ENCODE assay signal across 26 cellular contexts in the genomic region with DNA sequence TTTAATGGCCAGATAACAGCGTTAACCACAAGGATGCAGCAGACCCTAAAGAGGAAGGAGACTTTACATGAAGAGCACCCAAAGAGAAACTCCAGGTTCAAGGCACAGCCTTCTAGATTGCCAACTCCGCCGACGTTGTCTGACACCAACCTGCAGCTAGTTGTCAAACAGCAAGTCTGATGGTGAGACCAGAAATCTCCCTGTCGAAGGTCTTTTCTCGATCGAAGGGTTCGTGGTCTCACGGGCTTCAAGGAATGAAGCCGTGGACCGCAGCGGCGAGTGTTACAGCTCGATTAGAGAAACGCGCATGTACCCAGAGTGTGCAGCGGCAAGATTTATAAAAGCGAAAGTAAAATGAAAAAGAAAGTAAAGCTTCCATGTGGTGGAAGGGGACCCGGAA.
"Had no signal": no experiment of that assay in that cellular context is flagged by ENCODE, and none has a peak within 500 bp of the region (broad histone marks: within the 10 kb centered on the region; RNA-seq: fewer than 3 reads in every experiment).

No MANE protein-coding gene starts in this region.

- H3K27ac ChIP-seq: colonic mucosa, esophagus muscularis mucosa, foreskin keratinocyte, gastroesophageal sphincter, heart left ventricle, hepatocyte, left lung, psoas muscle, sigmoid colon, thoracic aorta, tibial nerve, upper lobe of right lung, uterus had no signal

- H3K4me2 ChIP-seq: hepatocyte had no signal

- FAIRE-seq: endothelial cell of umbilical vein had no signal

- H3K9me3 ChIP-seq: colonic mucosa, esophagus muscularis mucosa, gastroesophageal sphincter, heart left ventricle, left lung, psoas muscle, sigmoid colon, thoracic aorta, tibial nerve, upper lobe of right lung, uterus had no signal

- H2AFZ ChIP-seq: hepatocyte had no signal

- H3K27me3 ChIP-seq: colonic mucosa, esophagus muscularis mucosa, foreskin keratinocyte, gastroesophageal sphincter, heart left ventricle, hepatocyte, left lung, sigmoid colon, tibial nerve, upper lobe of right lung, uterus had no signal

- H3K79me2 ChIP-seq: hepatocyte had no signal

- H3K4me3 Mint-ChIP-seq: dendritic cell treated with granulocyte-macrophage colony-stimulating factor and Interleukin-4, amounts not matched to agents 40 ng/mL and 50 ng/mL, for 4 days; naive thymus-derived CD8-positive, alpha-beta T cell; nephron progenitor cell; stimulated activated memory B cell treated with anti-CD40 and anti-IgM and Interleukin-4, amounts not matched to agents 10 μg/mL and 1 μg/mL and 100 μg/mL, for 72 hours had no signal

- DNase-seq: colonic mucosa; effector memory CD4-positive, alpha-beta T cell; foreskin keratinocyte; heart left ventricle; left cardiac atrium; mesenchymal stem cell; midbrain; naive thymus-derived CD8-positive, alpha-beta T cell; nephron progenitor cell; nucleus accumbens; psoas muscle; right cardiac atrium; sigmoid colon; stimulated activated CD4-positive, alpha-beta T cell treated with anti-CD3 and anti-CD28 coated beads, Interleukin-4, amount 100 ng/mL, for 4 hours; stimulated activated naive CD8-positive, alpha-beta T cell treated with anti-CD3 and anti-CD28 coated beads, Interleukin-15, Interleukin-2, amounts not matched to agents 100 U/mL and 50 U/mL, for 24 hours; upper lobe of right lung; uterus had no signal

- H3K36me3 ChIP-seq: colonic mucosa, esophagus muscularis mucosa, gastroesophageal sphincter, heart left ventricle, left lung, sigmoid colon, thoracic aorta, tibial nerve, upper lobe of right lung, uterus had no signal

- H3K27me3 Mint-ChIP-seq: dendritic cell treated with granulocyte-macrophage colony-stimulating factor and Interleukin-4, amounts not matched to agents 40 ng/mL and 50 ng/mL, for 4 days; stimulated activated memory B cell treated with anti-CD40 and anti-IgM and Interleukin-4, amounts not matched to agents 10 μg/mL and 1 μg/mL and 100 μg/mL, for 72 hours had no signal

- H3K9me3 Mint-ChIP-seq: nephron progenitor cell had no signal

- H3K4me1 ChIP-seq: colonic mucosa, esophagus muscularis mucosa, foreskin keratinocyte, gastroesophageal sphincter, heart left ventricle, left lung, psoas muscle, sigmoid colon, tibial nerve, upper lobe of right lung, uterus had no signal

- H3K27ac Mint-ChIP-seq: dendritic cell treated with granulocyte-macrophage colony-stimulating factor and Interleukin-4, amounts not matched to agents 40 ng/mL and 50 ng/mL, for 4 days; naive thymus-derived CD8-positive, alpha-beta T cell; nephron progenitor cell; stimulated activated memory B cell treated with anti-CD40 and anti-IgM and Interleukin-4, amounts not matched to agents 10 μg/mL and 1 μg/mL and 100 μg/mL, for 72 hours had no signal

- ATAC-seq: foreskin keratinocyte; gastroesophageal sphincter; heart left ventricle; left cardiac atrium; left lung; naive thymus-derived CD8-positive, alpha-beta T cell; psoas muscle; right cardiac atrium; stimulated activated memory B cell treated with anti-CD40 and anti-IgM and Interleukin-4, amounts not matched to agents 10 μg/mL and 1 μg/mL and 100 μg/mL, for 72 hours; stimulated activated naive CD8-positive, alpha-beta T cell treated with anti-CD3 and anti-CD28 coated beads, Interleukin-15, Interleukin-2, amounts not matched to agents 100 U/mL and 50 U/mL, for 24 hours; upper lobe of right lung had no signal

- H3K36me3 Mint-ChIP-seq: naive thymus-derived CD8-positive, alpha-beta T cell; stimulated activated memory B cell treated with anti-CD40 and anti-IgM and Interleukin-4, amounts not matched to agents 10 μg/mL and 1 μg/mL and 100 μg/mL, for 72 hours had no signal

- H3K4me3 ChIP-seq: colonic mucosa, esophagus muscularis mucosa, gastroesophageal sphincter, heart left ventricle, hepatocyte, left lung, psoas muscle, sigmoid colon, thoracic aorta, tibial nerve, upper lobe of right lung, uterus had no signal

- H3K4me1 Mint-ChIP-seq: naive thymus-derived CD8-positive, alpha-beta T cell; nephron progenitor cell; stimulated activated memory B cell treated with anti-CD40 and anti-IgM and Interleukin-4, amounts not matched to agents 10 μg/mL and 1 μg/mL and 100 μg/mL, for 72 hours had no signal
